9 cellular contexts compared by ENCODE assay signal in genomic region chr6:1872649-1873131, GRCh38.
A peak's percentile ranks its signal among the peaks of the same experiment; 100 is the strongest.
DNase-seq lines count a peak whose midpoint lies in the region; ATAC-seq lines count a peak whose summit lies in the region.
"Had no signal": no experiment of that assay in that cellular context is flagged by ENCODE, and none has a peak within 500 bp of the region (broad histone marks: within the 10 kb centered on the region; RNA-seq: fewer than 3 reads in every experiment).

No MANE protein-coding gene starts in this region.

- WGBS in neuronal stem cell (ENCODE audit: extremely low coverage in 2 of 2, insufficient read length in 2 of 2, insufficient replicate concordance in 1 of 2), 2 donors: no CpG with 5 or more reads among the region's 11 CpGs

- H3K27me3 Mint-ChIP-seq in activated CD8-positive, alpha-beta memory T cell treated with anti-CD3 and anti-CD28 coated beads, Interleukin-2, amount 10 ng/mL, durations not matched to agents 7 days and 5 days: no peaks in the 10 kb centered on the region

- no peak overlapping the region for H3K27ac ChIP-seq in neuronal stem cell (replicated peaks; ENCODE audit: low read length)
- H3K27ac ChIP-seq: neutrophil had no signal

- no peak overlapping the region for H2AK5ac ChIP-seq in neuronal stem cell (ENCODE audit: low read depth, low read length)

- no peaks in the 10 kb centered on the region for H3K36me3 ChIP-seq in neuronal stem cell (replicated peaks in 1 of 2; ENCODE audit: control insufficient read depth in 2 of 2, insufficient read depth in 2 of 2, low read length in 2 of 2)
- H3K36me3 ChIP-seq: neutrophil had no signal

- no peak overlapping the region for H2BK12ac ChIP-seq in neuronal stem cell (ENCODE audit: low read length)

- CTCF ChIA-PET in activated CD8-positive, alpha-beta memory T cell treated with anti-CD3 and anti-CD28 coated beads, Interleukin-2, amount 10 ng/mL, durations not matched to agents 7 days and 5 days (lab: Charles Lee): no interaction called here

- H3K4me2 ChIP-seq in neuronal stem cell (ENCODE audit: insufficient read depth, low read length, poor library complexity, severe bottlenecking): no peak overlapping the region

- no peak overlapping the region for H3K4ac ChIP-seq in neuronal stem cell (ENCODE audit: low read length)

- H3K4me1 ChIP-seq in neuronal stem cell (ENCODE audit: control insufficient read depth in 2 of 2, insufficient read depth in 1 of 2, low read depth in 1 of 2, low read length in 2 of 2): peaks cover 18% of the 10 kb centered on the region in 2 donors

- H3K79me1 ChIP-seq in neuronal stem cell (ENCODE audit: low read depth, low read length): no peaks in the 10 kb centered on the region

- H3K27me3 ChIP-seq in neuronal stem cell (ENCODE audit: control insufficient read depth in 3 of 3, insufficient read depth in 3 of 3, low read depth in 1 of 3, low read length in 3 of 3): no peaks in the 10 kb centered on the region
- H3K27me3 ChIP-seq: neutrophil had no signal

- H3K9me3 Mint-ChIP-seq in activated CD8-positive, alpha-beta memory T cell treated with anti-CD3 and anti-CD28 coated beads, Interleukin-2, amount 10 ng/mL, durations not matched to agents 7 days and 5 days (ENCODE audit: low read depth): no peaks in the 10 kb centered on the region

- H2BK5ac ChIP-seq in neuronal stem cell (ENCODE audit: low read length): no peak overlapping the region

- no peak overlapping the region for H4K8ac ChIP-seq in neuronal stem cell (ENCODE audit: low read depth, low read length)

- no peak overlapping the region for H2AFZ ChIP-seq in neuronal stem cell (ENCODE audit: low read length)

- no peak overlapping the region for H3K4me3 Mint-ChIP-seq in activated CD8-positive, alpha-beta memory T cell treated with anti-CD3 and anti-CD28 coated beads, Interleukin-2, amount 10 ng/mL, durations not matched to agents 7 days and 5 days

- H3K9me3 ChIP-seq in neuronal stem cell (replicated peaks in 1 of 2; ENCODE audit: control insufficient read depth in 2 of 2, insufficient read depth in 1 of 2, low read depth in 1 of 2, low read length in 2 of 2): no peaks in the 10 kb centered on the region
- H3K9me3 ChIP-seq: neutrophil had no signal

- no peak overlapping the region for H3K14ac ChIP-seq in neuronal stem cell (ENCODE audit: low read length)

- no peaks in the 10 kb centered on the region for H3K4me1 Mint-ChIP-seq in activated CD8-positive, alpha-beta memory T cell treated with anti-CD3 and anti-CD28 coated beads, Interleukin-2, amount 10 ng/mL, durations not matched to agents 7 days and 5 days

- no peak overlapping the region for H2BK120ac ChIP-seq in neuronal stem cell (ENCODE audit: low read depth, low read length)

- peak overlapping the region; percentile 30 for H3K18ac ChIP-seq in neuronal stem cell (ENCODE audit: low read length)

- no peak overlapping the region for H4K91ac ChIP-seq in neuronal stem cell (ENCODE audit: low read depth, low read length, poor library complexity)

- no peak overlapping the region for H3K23ac ChIP-seq in neuronal stem cell (ENCODE audit: low read depth, low read length, poor library complexity)

- H3K27ac Mint-ChIP-seq in activated CD8-positive, alpha-beta memory T cell treated with anti-CD3 and anti-CD28 coated beads, Interleukin-2, amount 10 ng/mL, durations not matched to agents 7 days and 5 days: no peak overlapping the region

- H3K36me3 Mint-ChIP-seq in activated CD8-positive, alpha-beta memory T cell treated with anti-CD3 and anti-CD28 coated beads, Interleukin-2, amount 10 ng/mL, durations not matched to agents 7 days and 5 days: no peaks in the 10 kb centered on the region

- H3K9ac ChIP-seq in neuronal stem cell (ENCODE audit: low read depth, low read length, poor library complexity): no peak overlapping the region

- H2BK15ac ChIP-seq in neuronal stem cell (ENCODE audit: low read length): no peak overlapping the region

- no peak for ATAC-seq in GM19023 (IDR thresholded peaks at IDR 0.05; ENCODE audit: unreplicated experiment)
- ATAC-seq in HG03460 (IDR thresholded peaks at IDR 0.05; ENCODE audit: unreplicated experiment): no peak
- no peak for ATAC-seq in activated CD8-positive, alpha-beta memory T cell treated with anti-CD3 and anti-CD28 coated beads, Interleukin-2, amount 10 ng/mL, durations not matched to agents 7 days and 5 days

- DNase-seq in ELR (ENCODE audit: low read depth): peak; percentile 49
- peak; percentile 24 for DNase-seq in NCI-H2107 treated with DMSO at 0.1 percent for 48 hours (lab: John Stamatoyannopoulos, UW; ENCODE audit: unreplicated experiment)
- peak; percentile 2 to 43 for DNase-seq in dermis microvascular lymphatic vessel endothelial cell (ENCODE audit: low read depth in 2 of 2)
- DNase-seq in neuronal stem cell (ENCODE audit: low spot score): no peak
- DNase-seq in activated CD8-positive, alpha-beta memory T cell treated with anti-CD3 and anti-CD28 coated beads, Interleukin-2, amount 10 ng/mL, durations not matched to agents 7 days and 5 days: no peak
- DNase-seq in middle frontal gyrus (ENCODE audit: extremely low spot score, low spot score): no peak

- no peak overlapping the region for H3K4me3 ChIP-seq in neuronal stem cell (ENCODE audit: low read length in 2 of 2)

Comparison
In these comparisons a context has a peak if more than half of its experiments do, and no peak if none do; other contexts are left out.
1. DNase-seq: peak in ELR (single experiment), NCI-H2107 treated with DMSO at 0.1 percent for 48 hours (single experiment) and dermis microvascular lymphatic vessel endothelial cell (2 of 2); none in neuronal stem cell (single experiment), activated CD8-positive, alpha-beta memory T cell treated with anti-CD3 and anti-CD28 coated beads, Interleukin-2, amount 10 ng/mL, durations not matched to agents 7 days and 5 days (single experiment) and middle frontal gyrus (single experiment).